In the genomic region with DNA sequence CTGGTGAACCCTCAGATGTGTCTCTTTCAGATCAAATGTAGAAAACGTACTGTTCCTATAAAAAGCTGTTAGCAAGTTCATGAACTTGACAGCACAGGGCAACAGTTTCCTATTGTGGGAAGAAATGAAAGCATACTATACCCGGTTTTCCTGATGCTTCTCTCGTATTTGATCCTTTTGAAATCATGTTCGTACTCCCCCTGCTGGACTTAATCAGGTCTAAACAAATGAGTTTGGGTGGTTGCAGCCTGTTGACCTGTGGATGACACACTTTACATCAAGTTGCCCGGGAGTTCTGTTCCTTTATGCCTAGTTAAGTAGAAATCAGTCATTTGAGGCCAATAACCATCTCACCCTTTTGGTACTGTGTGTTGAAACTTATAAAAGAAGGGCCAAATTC, we compare ENCODE assay signal across 11 cellular contexts.
A peak's percentile ranks its signal among the peaks of the same experiment; 100 is the strongest.
DNase-seq lines count a peak whose midpoint lies in the region; ATAC-seq, FAIRE-seq and TF ChIP-seq lines count a peak whose summit lies in the region.
"Had no signal": no experiment of that assay in that cellular context is flagged by ENCODE, and none has a peak within 500 bp of the region (broad histone marks: within the 10 kb centered on the region; RNA-seq: fewer than 3 reads in every experiment).

No MANE protein-coding gene starts in this region.

- FAIRE-seq in endothelial cell of umbilical vein (lab: Jason Lieb, UNC) = no peak

- no peak overlapping the region for H2AFZ ChIP-seq in GM23248
- H2AFZ ChIP-seq in OCI-LY1 (ENCODE audit: low read length) = no peak overlapping the region
- H2AFZ ChIP-seq in endothelial cell of umbilical vein (ENCODE audit: low read depth, low read length) = no peak overlapping the region

- POLR2A ChIA-PET in A673 (lab: Charles Lee; ENCODE audit: low non-redundant PET) (no interaction called here), endothelial cell of umbilical vein (lab: Charles Lee) (no interaction called here)

- H3K36me3 ChIP-seq in A673 (ENCODE audit: insufficient read depth, low read length, poor library complexity, severe bottlenecking) = no peaks in the 10 kb centered on the region
- no peaks in the 10 kb centered on the region for H3K36me3 ChIP-seq in GM23248 (ENCODE audit: low read depth)
- no peaks in the 10 kb centered on the region for H3K36me3 ChIP-seq in OCI-LY1 (ENCODE audit: insufficient read depth, low read length)
- H3K36me3 ChIP-seq in endothelial cell of umbilical vein (ENCODE audit: control insufficient read depth in 2 of 2, extremely low read depth in 1 of 2, insufficient read depth in 2 of 2, low read length in 2 of 2) = no peaks in the 10 kb centered on the region
- no peaks in the 10 kb centered on the region for H3K36me3 ChIP-seq in heart right ventricle
- H3K36me3 ChIP-seq: upper lobe of left lung had no signal

- H3K9me1 ChIP-seq in endothelial cell of umbilical vein (replicated peaks; ENCODE audit: control insufficient read depth, extremely low read depth, insufficient read depth, low read length) = no peaks in the 10 kb centered on the region

- H3K9ac ChIP-seq in GM23248 = no peak overlapping the region
- no peak overlapping the region for H3K9ac ChIP-seq in OCI-LY1 (ENCODE audit: low read length)
- H3K9ac ChIP-seq in endothelial cell of umbilical vein (replicated peaks; ENCODE audit: extremely low read depth, insufficient read depth, low read length) = no peak overlapping the region

- H3K27me3 ChIP-seq in A673 (replicated peaks; ENCODE audit: insufficient read depth, low read depth, low read length, poor library complexity) = peaks cover 12% of the 10 kb centered on the region
- H3K27me3 ChIP-seq in GM23248 (replicated peaks; ENCODE audit: insufficient read depth) = no peaks in the 10 kb centered on the region
- no peaks in the 10 kb centered on the region for H3K27me3 ChIP-seq in OCI-LY1 (ENCODE audit: insufficient read depth, low read length)
- no peaks in the 10 kb centered on the region for H3K27me3 ChIP-seq in endothelial cell of umbilical vein (ENCODE audit: control insufficient read depth in 2 of 2, insufficient read depth in 2 of 2, low read length in 2 of 2)
- no peaks in the 10 kb centered on the region for H3K27me3 ChIP-seq in heart right ventricle
- H3K27me3 ChIP-seq: upper lobe of left lung had no signal

- peak; percentile 52 for TF ChIP-seq CTCF in A673 (conservative IDR thresholded peaks at IDR 0.05; ENCODE audit: low read depth, low read length)
- peak; percentile 32; the same call in 1 of the 2 replicates for TF ChIP-seq CTCF in OCI-LY1 (IDR thresholded peaks at IDR 0.05; ENCODE audit: low read length)
- no peak for TF ChIP-seq CTCF in endothelial cell of umbilical vein (IDR thresholded peaks at IDR 0.05; ENCODE audit: extremely low read depth in 1 of 2, insufficient read depth in 1 of 2, low read depth in 1 of 2, low read length in 2 of 2)
- peak in 3 of 9 donors; percentile 9 to 30 (median 16) for TF ChIP-seq CTCF in heart right ventricle (IDR thresholded peaks at IDR 0.05)

- peak; percentile 45 for DNase-seq in A673 (ENCODE audit: low spot score)
- DNase-seq in GM23248 = peak; percentile 11
- peak; percentile 2 for DNase-seq in endothelial cell of umbilical vein (ENCODE audit: low read depth, low spot score)
- no peak for DNase-seq in ureter (ENCODE audit: low spot score)
- DNase-seq in heart right ventricle = no peak
- DNase-seq: activated naive CD4-positive, alpha-beta T cell treated with Interleukin-2 at 50 U/mL for 16 hours; stimulated activated CD4-positive, alpha-beta T cell treated with anti-CD3 and anti-CD28 coated beads, Interleukin-12 subunit alpha, Interleukin-12 subunit beta, amount 100 ng/mL, for 4 hours had no signal

- intact Hi-C loops in A673 (cut with micrococcal nuclease; ENCODE audit: unreplicated experiment) (loop anchor here (5.0 kb wide), 1 partner anchor 1930 kb away; no protein-coding TSS in a partner anchor), endothelial cell of umbilical vein (cut with micrococcal nuclease) (no loop called here), heart right ventricle (cut with DNase I) (no loop called here)

- in situ Hi-C loops in GM23248 (cut with MboI) = no loop called here

- H3K9me2 ChIP-seq in GM23248 (ENCODE audit: insufficient read depth) = no peaks in the 10 kb centered on the region
- no peaks in the 10 kb centered on the region for H3K9me2 ChIP-seq in OCI-LY1 (ENCODE audit: low read depth, low read length)

- H3K9me3 ChIP-seq in A673 (ENCODE audit: low read depth, low read length, poor library complexity, severe bottlenecking) (no peaks in the 10 kb centered on the region), GM23248 (ENCODE audit: low read depth) (no peaks in the 10 kb centered on the region), OCI-LY1 (ENCODE audit: low read length) (no peaks in the 10 kb centered on the region), endothelial cell of umbilical vein (replicated peaks; ENCODE audit: control insufficient read depth, insufficient read depth, low read length) (no peaks in the 10 kb centered on the region), heart right ventricle (no peaks in the 10 kb centered on the region)
- H3K9me3 ChIP-seq: upper lobe of left lung had no signal

- no peaks in the 10 kb centered on the region for H3K4me1 ChIP-seq in A673 (ENCODE audit: insufficient read depth, low read length, poor library complexity, severe bottlenecking)
- no peaks in the 10 kb centered on the region for H3K4me1 ChIP-seq in GM23248 (ENCODE audit: insufficient read depth)
- no peaks in the 10 kb centered on the region for H3K4me1 ChIP-seq in OCI-LY1 (ENCODE audit: insufficient read depth, low read length, severe bottlenecking)
- H3K4me1 ChIP-seq in endothelial cell of umbilical vein (ENCODE audit: control insufficient read depth, extremely low read depth, insufficient read depth, low read length) = no peaks in the 10 kb centered on the region
- no peaks in the 10 kb centered on the region for H3K4me1 ChIP-seq in heart right ventricle
- H3K4me1 ChIP-seq: upper lobe of left lung had no signal

- TF ChIP-seq POLR2A in endothelial cell of umbilical vein (IDR thresholded peaks at IDR 0.05; ENCODE audit: low read depth, low read length) = no peak

- H3K4me2 ChIP-seq in GM23248 (ENCODE audit: unreplicated experiment) = no peak overlapping the region
- H3K4me2 ChIP-seq in OCI-LY1 (ENCODE audit: low read length) = no peak overlapping the region
- H3K4me2 ChIP-seq in endothelial cell of umbilical vein (ENCODE audit: insufficient read depth, low read length) = no peak overlapping the region

- H3K4me3 ChIP-seq in A673 (ENCODE audit: low read depth, low read length, poor library complexity, severe bottlenecking) = no peak overlapping the region
- H3K4me3 ChIP-seq in GM23248 = no peak overlapping the region
- H3K4me3 ChIP-seq in OCI-LY1 (ENCODE audit: low read depth, low read length, poor library complexity, severe bottlenecking) = no peak overlapping the region
- H3K4me3 ChIP-seq in endothelial cell of umbilical vein (replicated peaks in 1 of 3; ENCODE audit: insufficient read depth in 1 of 3, low read depth in 1 of 3, low read length in 3 of 3) = no peak overlapping the region
- H3K4me3 ChIP-seq in heart right ventricle = no peak overlapping the region
- H3K4me3 ChIP-seq: upper lobe of left lung had no signal

- CTCF ChIA-PET in A673 (lab: Charles Lee) = no interaction called here
- CTCF ChIA-PET in endothelial cell of umbilical vein (lab: Charles Lee) = no interaction called here

- BruUV-seq in A673 (replicated peaks; lab: Mats Ljungman, UMichigan) = no TSS peak
- BruUV-seq in endothelial cell of umbilical vein (replicated peaks; lab: Mats Ljungman, UMichigan) = no TSS peak

- 12 to 16% methylated on average over 5 of the region's 5 CpGs for WGBS in GM23248 (ENCODE audit: low coverage in 1 of 2, low lambda C conversion rate in 2 of 2, missing lambda C conversion rate in 2 of 2), 2 experiments
- WGBS in heart right ventricle, 2 donors = 51 to 65% methylated on average over 5 of the region's 5 CpGs

- no peaks in the 10 kb centered on the region for H3K79me2 ChIP-seq in GM23248 (ENCODE audit: insufficient read depth)
- H3K79me2 ChIP-seq in OCI-LY1 (ENCODE audit: insufficient read depth, low read length) = no peaks in the 10 kb centered on the region
- no peaks in the 10 kb centered on the region for H3K79me2 ChIP-seq in endothelial cell of umbilical vein (ENCODE audit: control insufficient read depth, insufficient read depth, low read length)

- H3F3A ChIP-seq in GM23248 (ENCODE audit: insufficient read depth) (no peaks in the 10 kb centered on the region), OCI-LY1 (ENCODE audit: insufficient read depth, low read length) (no peaks in the 10 kb centered on the region)

- H4K20me1 ChIP-seq in GM23248 (ENCODE audit: insufficient read depth) (no peaks in the 10 kb centered on the region), OCI-LY1 (ENCODE audit: insufficient read depth, low read length) (no peaks in the 10 kb centered on the region), endothelial cell of umbilical vein (replicated peaks; ENCODE audit: control insufficient read depth, extremely low read depth, insufficient read depth, low read length) (no peaks in the 10 kb centered on the region)

- ATAC-seq in heart right ventricle = no peak
- ATAC-seq in GM19463 (IDR thresholded peaks at IDR 0.05; ENCODE audit: unreplicated experiment) = no peak
- no peak for ATAC-seq in GM18519 (IDR thresholded peaks at IDR 0.05; ENCODE audit: low FRiP score, unreplicated experiment)

- dilution Hi-C loops in endothelial cell of umbilical vein (cut with MboI; ENCODE audit: extremely low pct_ligation_motif_present, low sequenced_read_pairs) = no loop called here

- H3K27ac ChIP-seq in A673 (ENCODE audit: low read depth, low read length, poor library complexity, severe bottlenecking) = no peak overlapping the region
- H3K27ac ChIP-seq in GM23248 = no peak overlapping the region
- H3K27ac ChIP-seq in OCI-LY1 (ENCODE audit: low read depth, low read length, poor library complexity, severe bottlenecking) = no peak overlapping the region
- H3K27ac ChIP-seq in endothelial cell of umbilical vein (ENCODE audit: insufficient read depth, low read depth, low read length) = no peak overlapping the region
- no peak overlapping the region for H3K27ac ChIP-seq in heart right ventricle
- H3K27ac ChIP-seq: upper lobe of left lung had no signal

TF ChIP-seq in endothelial cell of umbilical vein, 7 proteins besides CTCF, POLR2A, EP300 and RAD21 (continues in another document):
- TF ChIP-seq, protein P1, sequence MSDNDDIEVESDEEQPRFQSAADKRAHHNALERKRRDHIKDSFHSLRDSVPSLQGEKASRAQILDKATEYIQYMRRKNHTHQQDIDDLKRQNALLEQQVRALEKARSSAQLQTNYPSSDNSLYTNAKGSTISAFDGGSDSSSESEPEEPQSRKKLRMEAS (IDR thresholded peaks at IDR 0.05; ENCODE audit: insufficient read depth, insufficient read length) = no peak
- no peak for TF ChIP-seq POLR2AphosphoS5 (IDR thresholded peaks at IDR 0.05; ENCODE audit: insufficient read depth, low read depth, low read length)
- TF ChIP-seq FOS (IDR thresholded peaks at IDR 0.05; ENCODE audit: borderline replicate concordance, insufficient read depth, low read length) = no peak
- no peak for TF ChIP-seq MYC (IDR thresholded peaks at IDR 0.05; ENCODE audit: low read depth, low read length)
- TF ChIP-seq JUN (IDR thresholded peaks at IDR 0.05; ENCODE audit: borderline replicate concordance, insufficient read depth, insufficient read length, low read depth) = no peak
- no peak for TF ChIP-seq EZH2 (IDR thresholded peaks at IDR 0.05; ENCODE audit: borderline replicate concordance, low read depth, low read length, severe bottlenecking)

Comparison
In these comparisons a context has a peak if more than half of its experiments do, and no peak if none do; other contexts are left out.
1. DNase-seq: peak in A673 (single experiment), GM23248 (single experiment) and endothelial cell of umbilical vein (single experiment); none in ureter (single experiment) and heart right ventricle (0 of 2).
2. CTCF ChIP-seq: peak in A673 (single experiment) and OCI-LY1 (single experiment); none in endothelial cell of umbilical vein (0 of 2).